In genomic region chr6:33193619-33194018, GRCh38 we compare ENCODE assay signal across 13 cellular contexts. TPM values are rescaled to one million over a fixed set of nuclear protein-coding genes. Genes with fewer than 3 reads are reported as not detected.
DNase-seq lines count a peak whose midpoint lies in the region; ATAC-seq and TF ChIP-seq lines count a peak whose summit lies in the region.
"Had no signal": no experiment of that assay in that cellular context is flagged by ENCODE, and none has a peak within 500 bp of the region (broad histone marks: within the 10 kb centered on the region; RNA-seq: fewer than 3 reads in every experiment).

No MANE protein-coding gene starts in this region.

- H3K36me3 ChIP-seq in esophagus squamous epithelium, result peaks cover 6 to 48% (median 32%) of the 10 kb centered on the region in 3 donors
- H3K36me3 ChIP-seq in neural progenitor cell, result no peaks in the 10 kb centered on the region
- H3K36me3 ChIP-seq in uterus, result no peaks in the 10 kb centered on the region

- H3K4me3 Mint-ChIP-seq in neural progenitor cell, result peak overlapping the region; percentile 57

- 80 to 87% methylated on average over 3 to 4 of the region's 6 CpGs for WGBS in esophagus squamous epithelium, 2 donors

- peaks cover 27% of the 10 kb centered on the region for H3F3A ChIP-seq in neural progenitor cell (ENCODE audit: low read depth)

- peak; percentile 16 for DNase-seq in Right ventricle myocardium inferior (ENCODE audit: missing footprints)
- no peak for DNase-seq in left ventricle myocardium superior
- DNase-seq in esophagus squamous epithelium (lab: John Stamatoyannopoulos, UW), result no peak
- no peak for DNase-seq in neural progenitor cell (ENCODE audit: low spot score)
- DNase-seq in uterus, result no peak
- DNase-seq in NCI-H1105 treated with DMSO at 0.1 percent for 48 hours (lab: John Stamatoyannopoulos, UW), result no peak
- DNase-seq: DND-41; effector memory CD4-positive, alpha-beta T cell; MV-4-11; T1000 had no signal

- peaks cover 23% of the 10 kb centered on the region for H3K4me1 Mint-ChIP-seq in neural progenitor cell

- H3K9me3 ChIP-seq in esophagus squamous epithelium (no peaks in the 10 kb centered on the region), neural progenitor cell (ENCODE audit: low read depth) (no peaks in the 10 kb centered on the region), uterus (no peaks in the 10 kb centered on the region)
- H3K9me3 ChIP-seq: upper lobe of left lung had no signal

- no peaks in the 10 kb centered on the region for H3K9me3 Mint-ChIP-seq in neural progenitor cell

- peak overlapping the region in 2 of 4 donors; percentile 52 to 64 for H3K27ac ChIP-seq in esophagus squamous epithelium
- H3K27ac ChIP-seq in neural progenitor cell, result no peak overlapping the region
- peak overlapping the region; percentile 16 to 68 for H3K27ac ChIP-seq in uterus

- intact Hi-C loops in Right ventricle myocardium inferior (cut with DNase I) (no loop called here), left ventricle myocardium superior (cut with micrococcal nuclease) (no loop called here), esophagus squamous epithelium (cut with DNase I) (no loop called here), uterus (cut with DNase I; ENCODE audit: low total_unique reads) (no loop called here)

- peaks cover 20 to 36% (median 23%) of the 10 kb centered on the region in 3 donors for H3K4me1 ChIP-seq in esophagus squamous epithelium
- H3K4me1 ChIP-seq in neural progenitor cell, result peaks cover 21% of the 10 kb centered on the region
- peaks cover 0 to 11% of the 10 kb centered on the region in 2 donors for H3K4me1 ChIP-seq in uterus

- H3K27ac Mint-ChIP-seq in neural progenitor cell, result no peak overlapping the region

- peak overlapping the region in 3 of 4 donors; percentile 42 to 60 (median 45) for H3K4me3 ChIP-seq in esophagus squamous epithelium
- H3K4me3 ChIP-seq in neural progenitor cell, result peak overlapping the region; percentile 55
- H3K4me3 ChIP-seq in uterus, result no peak overlapping the region

- peaks cover 24% of the 10 kb centered on the region for H3K36me3 Mint-ChIP-seq in neural progenitor cell

- H3K79me2 ChIP-seq in neural progenitor cell (ENCODE audit: low read depth), result no peaks in the 10 kb centered on the region

- H3K27me3 ChIP-seq in esophagus squamous epithelium (peaks cover 0 to 43% (median 6%) of the 10 kb centered on the region in 4 donors), neural progenitor cell (peaks cover 48% of the 10 kb centered on the region), uterus (peaks cover 0 to 8% of the 10 kb centered on the region in 2 donors)

- TF ChIP-seq CTCF in esophagus squamous epithelium (IDR thresholded peaks at IDR 0.05) (no peak), neural progenitor cell (IDR thresholded peaks at IDR 0.05) (no peak), uterus (IDR thresholded peaks at IDR 0.05) (no peak)

- peak overlapping the region; percentile 94 for H3K4me2 ChIP-seq in neural progenitor cell

- H2AFZ ChIP-seq in neural progenitor cell (replicated peaks), result no peak overlapping the region

- H3K9ac ChIP-seq in neural progenitor cell, result no peak overlapping the region

- no peak for ATAC-seq in Right ventricle myocardium inferior
- no peak for ATAC-seq in left ventricle myocardium superior
- ATAC-seq in GM19395 (IDR thresholded peaks at IDR 0.05; ENCODE audit: unreplicated experiment), result no peak
- no peak for ATAC-seq in GM19324 (IDR thresholded peaks at IDR 0.05; ENCODE audit: low FRiP score, unreplicated experiment)

- peaks cover 57% of the 10 kb centered on the region for H4K20me1 ChIP-seq in neural progenitor cell (ENCODE audit: low read depth)

- peaks cover 31% of the 10 kb centered on the region for H3K27me3 Mint-ChIP-seq in neural progenitor cell (ENCODE audit: insufficient read depth, low read depth)

- TF ChIP-seq POLR2A in esophagus squamous epithelium (IDR thresholded peaks at IDR 0.05) (no peak), uterus (IDR thresholded peaks at IDR 0.05) (no peak)

RNA-seq across cellular contexts. Expression of gene COL11A2, which starts 1.4 kb away (rescaled TPM):
- 1.1 TPM for total RNA-seq in Right ventricle myocardium inferior
- total RNA-seq in left ventricle myocardium superior, result 1.9 TPM
- total RNA-seq in esophagus squamous epithelium, result under 1 TPM; 0.23 to 0.61 (median 0.41) TPM
- total RNA-seq in neural progenitor cell (ENCODE audit: low replicate concordance), result 0.49 and 0.99 TPM in 2 replicates
- total RNA-seq in uterus, result 1 to 10 TPM in 2 of 4 donors, under 1 TPM in 2; under 0.01 to 2.6 (median 1.0) TPM

RNA-seq across cellular contexts. Expression of gene RXRB, which starts 6.8 kb away (rescaled TPM):
- 39.3 TPM for total RNA-seq in Right ventricle myocardium inferior
- 41.2 TPM for total RNA-seq in left ventricle myocardium superior
- total RNA-seq in esophagus squamous epithelium, result 10 to 100 TPM; 13.9 to 26.7 (median 16.7) TPM
- total RNA-seq in neural progenitor cell (ENCODE audit: low replicate concordance), result 10.2 and 21.7 TPM in 2 replicates
- total RNA-seq in uterus, result 10 to 100 TPM; 28.6 to 71.0 (median 34.0) TPM

RNA-seq across cellular contexts. Expression of gene SLC39A7, which starts 7.0 kb away (rescaled TPM):
- total RNA-seq in Right ventricle myocardium inferior (55.4 TPM), left ventricle myocardium superior (47.7 TPM), esophagus squamous epithelium (10 to 100 TPM; 43.1 to 72.4 (median 62.4) TPM), neural progenitor cell (ENCODE audit: low replicate concordance) (40.8 and 59.2 TPM in 2 replicates), uterus (10 to 100 TPM; 53.8 to 87.8 (median 57.5) TPM)

RNA-seq across cellular contexts. Expression of gene HSD17B8, which starts 10.8 kb away (rescaled TPM):
- total RNA-seq in Right ventricle myocardium inferior (25.0 TPM), left ventricle myocardium superior (24.8 TPM), esophagus squamous epithelium (10 to 100 TPM; 15.1 to 42.5 (median 26.3) TPM), neural progenitor cell (ENCODE audit: low replicate concordance) (4.8 and 9.5 TPM in 2 replicates), uterus (10 to 100 TPM in 1 of 4 donors, 1 to 10 TPM in 2, not detected in 1; 2.6 to 11.3 (median 5.8) TPM)

RNA-seq across cellular contexts. Expression of gene RING1, which starts 14.7 kb away (rescaled TPM):
- total RNA-seq in Right ventricle myocardium inferior (27.7 TPM), left ventricle myocardium superior (30.1 TPM), esophagus squamous epithelium (10 to 100 TPM; 10.9 to 20.6 (median 13.9) TPM), neural progenitor cell (ENCODE audit: low replicate concordance) (12.1 and 20.2 TPM in 2 replicates), uterus (10 to 100 TPM in 3 of 4 donors, 1 to 10 TPM in 1; 1.8 to 66.9 (median 30.1) TPM)

Comparison
In these comparisons a context has a peak if more than half of its experiments do, and no peak if none do; other contexts are left out.
1. H3K4me3 ChIP-seq: peak in esophagus squamous epithelium (3 of 4) and neural progenitor cell (single experiment); none in uterus (0 of 2).